In the genomic region with DNA sequence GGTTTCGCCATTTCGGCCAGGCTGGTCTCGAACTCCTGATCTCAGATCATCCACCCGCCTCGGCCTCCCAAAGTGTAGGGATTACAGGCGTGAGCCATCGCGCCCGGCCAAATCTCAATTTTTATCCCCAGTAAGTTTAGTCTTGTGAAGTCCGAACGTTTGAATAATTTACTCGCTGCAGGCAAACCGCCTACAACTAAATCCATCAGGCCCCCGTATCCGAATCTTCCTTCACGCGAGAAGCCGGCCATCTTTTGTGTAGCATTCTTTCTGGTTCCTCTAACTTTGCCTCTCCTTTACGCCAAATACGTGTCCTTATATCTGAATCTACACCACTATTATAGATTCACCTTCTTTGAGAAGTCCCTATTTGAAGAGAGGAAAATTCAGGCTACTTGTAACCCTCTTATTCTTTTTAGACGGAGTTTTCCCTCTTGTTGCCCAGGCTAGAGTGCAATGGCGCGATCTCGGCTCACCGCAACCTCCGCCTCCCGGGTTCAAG, we compare ENCODE assay signal across 8 cellular contexts. TPM values are rescaled to one million over a fixed set of nuclear protein-coding genes. Genes with fewer than 3 reads are reported as not detected.
DNase-seq lines count a peak whose midpoint lies in the region; ATAC-seq and TF ChIP-seq lines count a peak whose summit lies in the region.

No MANE protein-coding gene starts in this region.

- ATAC-seq in right cardiac atrium: no peak
- ATAC-seq in HG02885 (IDR thresholded peaks at IDR 0.05; ENCODE audit: poor library complexity, unreplicated experiment): no peak

- H3K4me1 Mint-ChIP-seq in activated T-helper 1 cell treated with anti-CD3 and anti-CD28 coated beads, Interleukin-12 subunit alpha, Interleukin-12 subunit beta, Interleukin-2, Interleukin-4 antibody, amounts not matched to agents 30 ng/mL and 10 ng/mL and 1 ng/mL, durations not matched to agents 14 hours and 24 hours and 36 hours (ENCODE audit: low read depth): peaks cover 44% of the 10 kb centered on the region

- DNase-seq in activated T-helper 1 cell treated with anti-CD3 and anti-CD28 coated beads, Interleukin-12 subunit alpha, Interleukin-12 subunit beta, Interleukin-2, Interleukin-4 antibody, amounts not matched to agents 30 ng/mL and 10 ng/mL and 1 ng/mL, durations not matched to agents 14 hours and 24 hours and 36 hours (ENCODE audit: low spot score): peak; percentile 14
- DNase-seq in right cardiac atrium (no peak), putamen (ENCODE audit: low spot score) (no peak), activated gamma-delta T cell (lab: John Stamatoyannopoulos, UW) (no peak)

- intact Hi-C loops in activated T-helper 1 cell treated with anti-CD3 and anti-CD28 coated beads, Interleukin-12 subunit alpha, Interleukin-12 subunit beta, Interleukin-2, Interleukin-4 antibody, amounts not matched to agents 30 ng/mL and 10 ng/mL and 1 ng/mL, durations not matched to agents 14 hours and 24 hours and 36 hours (cut with micrococcal nuclease): loop anchor here (1.0 to 2.0 kb wide), 6 partner anchors 15 to 332 kb away; partner anchors contain the start of genes C22orf23, PLA2G6 and POLR2F
- intact Hi-C loops in right cardiac atrium (cut with DNase I): no loop called here

- no peak for TF ChIP-seq CTCF in C4-2B (conservative IDR thresholded peaks at IDR 0.05)

- peaks cover 6% of the 10 kb centered on the region; the same call in 1 of the 2 replicates for H3K4me1 ChIP-seq in HUES64 (ENCODE audit: insufficient read depth, low read length)
- no peaks in the 10 kb centered on the region for H3K4me1 ChIP-seq in right cardiac atrium (ENCODE audit: control insufficient read depth, insufficient read depth, low read length)
- H3K4me1 ChIP-seq in skeletal muscle tissue (ENCODE audit: control insufficient read depth in 3 of 3, insufficient read depth in 3 of 3, low read length in 3 of 3): peaks cover 14 to 20% (median 16%) of the 10 kb centered on the region in 3 donors

- H3K9ac ChIP-seq in HUES64 (ENCODE audit: low read depth, low read length) (peak overlapping the region; percentile 95), skeletal muscle tissue (ENCODE audit: low read depth in 1 of 3, low read length in 3 of 3) (peak overlapping the region; percentile 89 to 98 (median 97))

- WGBS in HUES64: 34% methylated on average over 27 of the region's 27 CpGs
- 26% methylated on average over 27 of the region's 27 CpGs for WGBS in right cardiac atrium

- H3K27me3 Mint-ChIP-seq in activated T-helper 1 cell treated with anti-CD3 and anti-CD28 coated beads, Interleukin-12 subunit alpha, Interleukin-12 subunit beta, Interleukin-2, Interleukin-4 antibody, amounts not matched to agents 30 ng/mL and 10 ng/mL and 1 ng/mL, durations not matched to agents 14 hours and 24 hours and 36 hours (ENCODE audit: insufficient read depth): no peaks in the 10 kb centered on the region

- H3K27ac ChIP-seq in C4-2B (peak overlapping the region; percentile 97), HUES64 (ENCODE audit: low read depth, low read length) (peak overlapping the region; percentile 89), right cardiac atrium (ENCODE audit: low read length) (peak overlapping the region; percentile 55), skeletal muscle tissue (ENCODE audit: low read depth, low read length) (peak overlapping the region; percentile 91)

- no peaks in the 10 kb centered on the region for H3K9me3 ChIP-seq in HUES64 (ENCODE audit: insufficient read depth, low read depth, low read length)
- H3K9me3 ChIP-seq in right cardiac atrium (ENCODE audit: control insufficient read depth, low read length): no peaks in the 10 kb centered on the region
- H3K9me3 ChIP-seq in skeletal muscle tissue (ENCODE audit: control insufficient read depth in 3 of 3, low read length in 3 of 3): no peaks in the 10 kb centered on the region

- H3K36me3 Mint-ChIP-seq in activated T-helper 1 cell treated with anti-CD3 and anti-CD28 coated beads, Interleukin-12 subunit alpha, Interleukin-12 subunit beta, Interleukin-2, Interleukin-4 antibody, amounts not matched to agents 30 ng/mL and 10 ng/mL and 1 ng/mL, durations not matched to agents 14 hours and 24 hours and 36 hours (ENCODE audit: low read depth): peaks cover 46% of the 10 kb centered on the region

- H3K27ac Mint-ChIP-seq in activated T-helper 1 cell treated with anti-CD3 and anti-CD28 coated beads, Interleukin-12 subunit alpha, Interleukin-12 subunit beta, Interleukin-2, Interleukin-4 antibody, amounts not matched to agents 30 ng/mL and 10 ng/mL and 1 ng/mL, durations not matched to agents 14 hours and 24 hours and 36 hours: peak overlapping the region; percentile 96

- peak overlapping the region; percentile 97 for H3K4me3 Mint-ChIP-seq in activated T-helper 1 cell treated with anti-CD3 and anti-CD28 coated beads, Interleukin-12 subunit alpha, Interleukin-12 subunit beta, Interleukin-2, Interleukin-4 antibody, amounts not matched to agents 30 ng/mL and 10 ng/mL and 1 ng/mL, durations not matched to agents 14 hours and 24 hours and 36 hours

- H3K27me3 ChIP-seq in HUES64 (ENCODE audit: insufficient read depth, low read length) (no peaks in the 10 kb centered on the region), right cardiac atrium (ENCODE audit: control insufficient read depth, insufficient read depth) (no peaks in the 10 kb centered on the region), skeletal muscle tissue (ENCODE audit: control insufficient read depth in 3 of 3, insufficient read depth in 3 of 3, low read length in 3 of 3) (no peaks in the 10 kb centered on the region)

- peaks cover 32% of the 10 kb centered on the region for H3K36me3 ChIP-seq in HUES64 (ENCODE audit: insufficient read depth, low read length)
- peaks cover 10 to 22% (median 19%) of the 10 kb centered on the region in 3 donors for H3K36me3 ChIP-seq in skeletal muscle tissue (ENCODE audit: control insufficient read depth in 3 of 3, insufficient read depth in 3 of 3, low read length in 3 of 3)

- no peaks in the 10 kb centered on the region for H3K9me3 Mint-ChIP-seq in activated T-helper 1 cell treated with anti-CD3 and anti-CD28 coated beads, Interleukin-12 subunit alpha, Interleukin-12 subunit beta, Interleukin-2, Interleukin-4 antibody, amounts not matched to agents 30 ng/mL and 10 ng/mL and 1 ng/mL, durations not matched to agents 14 hours and 24 hours and 36 hours

- peak overlapping the region; percentile 84 for H3K4me3 ChIP-seq in HUES64 (ENCODE audit: low read length)
- peak overlapping the region; percentile 88 for H3K4me3 ChIP-seq in right cardiac atrium (ENCODE audit: low read length)
- peak overlapping the region; percentile 96 to 100 (median 99) for H3K4me3 ChIP-seq in skeletal muscle tissue (ENCODE audit: low read length in 3 of 3)

RNA-seq across cellular contexts. Expression of gene EIF3L, which starts 0.6 kb away (rescaled TPM):
- polyA plus RNA-seq in HUES64 (2013, experiment 1 of 2): 346 TPM
- polyA plus RNA-seq in HUES64 (2013, experiment 2 of 2): 404 TPM
- total RNA-seq in activated T-helper 1 cell treated with anti-CD3 and anti-CD28 coated beads, Interleukin-12 subunit alpha, Interleukin-12 subunit beta, Interleukin-2, Interleukin-4 antibody, amounts not matched to agents 30 ng/mL and 10 ng/mL and 1 ng/mL, durations not matched to agents 14 hours and 24 hours and 36 hours: 433 and 441 TPM in 2 replicates
- total RNA-seq in right cardiac atrium (100 to 1,000 TPM; 291 to 354 (median 334) TPM), skeletal muscle tissue (706 TPM)
- polyA plus RNA-seq in right cardiac atrium: 144 TPM

RNA-seq across cellular contexts. Expression of gene ANKRD54, which starts 4.5 kb away (rescaled TPM):
- 10.6 TPM for polyA plus RNA-seq in HUES64 (2013, experiment 1 of 2)
- polyA plus RNA-seq in HUES64 (2013, experiment 2 of 2): 10.8 TPM
- 29.9 and 30.1 TPM in 2 replicates for total RNA-seq in activated T-helper 1 cell treated with anti-CD3 and anti-CD28 coated beads, Interleukin-12 subunit alpha, Interleukin-12 subunit beta, Interleukin-2, Interleukin-4 antibody, amounts not matched to agents 30 ng/mL and 10 ng/mL and 1 ng/mL, durations not matched to agents 14 hours and 24 hours and 36 hours
- 10 to 100 TPM; 10.9 to 16.5 (median 14.5) TPM for total RNA-seq in right cardiac atrium
- 12.1 TPM for polyA plus RNA-seq in right cardiac atrium
- 3.7 TPM for total RNA-seq in skeletal muscle tissue

RNA-seq across cellular contexts. Expression of gene GALR3, which starts 25.5 kb away (rescaled TPM):
- 0.20 TPM for polyA plus RNA-seq in HUES64 (2013, experiment 1 of 2)
- not detected for polyA plus RNA-seq in HUES64 (2013, experiment 2 of 2)
- total RNA-seq in activated T-helper 1 cell treated with anti-CD3 and anti-CD28 coated beads, Interleukin-12 subunit alpha, Interleukin-12 subunit beta, Interleukin-2, Interleukin-4 antibody, amounts not matched to agents 30 ng/mL and 10 ng/mL and 1 ng/mL, durations not matched to agents 14 hours and 24 hours and 36 hours: 0.24 TPM in 1 of 2 replicates, not detected in the other
- total RNA-seq in right cardiac atrium: not detected
- not detected for polyA plus RNA-seq in right cardiac atrium
- total RNA-seq in skeletal muscle tissue: not detected

RNA-seq across cellular contexts. Expression of gene GCAT, which starts 40.9 kb away (rescaled TPM):
- polyA plus RNA-seq in HUES64 (2013, experiment 1 of 2): 16.9 TPM
- polyA plus RNA-seq in HUES64 (2013, experiment 2 of 2): 20.7 TPM
- total RNA-seq in activated T-helper 1 cell treated with anti-CD3 and anti-CD28 coated beads, Interleukin-12 subunit alpha, Interleukin-12 subunit beta, Interleukin-2, Interleukin-4 antibody, amounts not matched to agents 30 ng/mL and 10 ng/mL and 1 ng/mL, durations not matched to agents 14 hours and 24 hours and 36 hours: 28.5 and 28.9 TPM in 2 replicates
- total RNA-seq in right cardiac atrium: 10 to 100 TPM; 10.3 to 20.2 (median 15.3) TPM
- polyA plus RNA-seq in right cardiac atrium: 19.5 TPM
- total RNA-seq in skeletal muscle tissue: 9.9 TPM

RNA-seq across cellular contexts. Expression of gene MICALL1, which starts 57.5 kb away (rescaled TPM):
- 20.0 TPM for polyA plus RNA-seq in HUES64 (2013, experiment 1 of 2)
- polyA plus RNA-seq in HUES64 (2013, experiment 2 of 2): 22.1 TPM
- total RNA-seq in activated T-helper 1 cell treated with anti-CD3 and anti-CD28 coated beads, Interleukin-12 subunit alpha, Interleukin-12 subunit beta, Interleukin-2, Interleukin-4 antibody, amounts not matched to agents 30 ng/mL and 10 ng/mL and 1 ng/mL, durations not matched to agents 14 hours and 24 hours and 36 hours: 27.3 and 31.1 TPM in 2 replicates
- 10 to 100 TPM; 11.5 to 17.0 (median 14.2) TPM for total RNA-seq in right cardiac atrium
- polyA plus RNA-seq in right cardiac atrium: 9.8 TPM
- 11.0 TPM for total RNA-seq in skeletal muscle tissue
